8 cellular contexts compared by ENCODE assay signal in the genomic region with DNA sequence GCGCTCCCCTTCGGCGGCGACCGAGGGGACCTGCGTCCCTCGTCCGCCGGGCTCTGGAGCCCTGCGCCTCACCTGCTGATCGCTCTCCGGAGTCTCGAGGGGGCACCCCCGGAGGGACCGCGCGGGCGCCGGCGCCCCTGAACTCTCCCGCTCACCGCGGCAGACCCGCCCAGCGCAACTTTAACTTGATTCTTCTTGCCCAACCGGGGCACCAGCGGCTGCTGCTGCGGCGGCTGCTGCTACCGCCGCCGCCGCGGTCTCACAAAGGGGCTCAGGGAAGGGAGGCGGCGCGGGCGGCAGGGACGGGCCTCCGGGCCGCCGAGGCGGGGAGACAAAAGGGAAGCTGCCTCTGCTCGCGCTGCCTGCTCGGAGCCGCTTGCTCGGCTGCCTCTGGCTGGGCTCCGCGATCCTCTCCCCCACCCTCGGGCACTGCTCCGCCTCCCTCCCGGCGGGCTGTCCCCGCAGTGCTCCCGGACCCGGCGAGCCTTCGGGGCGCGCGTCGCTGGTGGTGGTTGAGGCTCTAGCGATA. TPM values are rescaled to one million over a fixed set of nuclear protein-coding genes. Genes with fewer than 3 reads are reported as not detected.
DNase-seq lines count a peak whose midpoint lies in the region; ATAC-seq and TF ChIP-seq lines count a peak whose summit lies in the region.

A gene (plus strand): TSS at position 456 of the 529 bp plus-strand sequence.

- peaks cover 21% of the 10 kb centered on the region for H3K4me1 ChIP-seq in CD8-positive, alpha-beta memory T cell (ENCODE audit: insufficient read depth, low read length)
- H3K4me1 ChIP-seq in Peyer's patch (peaks cover 0 to 26% (median 12%) of the 10 kb centered on the region in 4 donors), gastroesophageal sphincter (peaks cover 0 to 46% (median 0%) of the 10 kb centered on the region in 3 donors), neutrophil (ENCODE audit: control insufficient read depth in 1 of 2, insufficient read depth in 1 of 2, low read depth in 1 of 2, low read length in 1 of 2) (peaks cover 23 to 27% of the 10 kb centered on the region in 2 experiments), transverse colon (peaks cover 0 to 41% (median 26%) of the 10 kb centered on the region in 4 donors)

- H3K9me3 Mint-ChIP-seq in CD8-positive, alpha-beta memory T cell: no peaks in the 10 kb centered on the region

- TF ChIP-seq CTCF in Peyer's patch (IDR thresholded peaks at IDR 0.05) (no peak), gastroesophageal sphincter (IDR thresholded peaks at IDR 0.05) (no peak), neutrophil (IDR thresholded peaks at IDR 0.05) (no peak), transverse colon (IDR thresholded peaks at IDR 0.05) (no peak)

- intact Hi-C loops in transverse colon (cut with DNase I; ENCODE audit: low total_unique reads): loop anchor here (10.0 kb wide), 1 partner anchor 49 kb away; no protein-coding TSS in a partner anchor

- peak within 1 kb of the TSS; percentile 88 for H3K4me3 ChIP-seq in CD8-positive, alpha-beta memory T cell (ENCODE audit: low read length)
- H3K4me3 ChIP-seq in Peyer's patch: peak within 1 kb of the TSS; percentile 72 to 82 (median 81)
- peak within 1 kb of the TSS; percentile 78 to 91 for H3K4me3 ChIP-seq in gastroesophageal sphincter
- peak within 1 kb of the TSS; percentile 82 to 86 for H3K4me3 ChIP-seq in neutrophil (ENCODE audit: low read depth in 1 of 2, low read length in 1 of 2)
- peak within 1 kb of the TSS; percentile 83 to 88 (median 84) for H3K4me3 ChIP-seq in transverse colon

- H3K27me3 Mint-ChIP-seq in CD8-positive, alpha-beta memory T cell: peaks cover 3 to 4% of the 10 kb centered on the region in 2 donors

- TF ChIP-seq POLR2A in Peyer's patch (IDR thresholded peaks at IDR 0.05) (no peak), gastroesophageal sphincter (IDR thresholded peaks at IDR 0.05) (no peak), transverse colon (IDR thresholded peaks at IDR 0.05) (no peak)

- peaks cover 5% of the 10 kb centered on the region for H3K27me3 ChIP-seq in CD8-positive, alpha-beta memory T cell (ENCODE audit: insufficient read depth, low read length, poor library complexity, severe bottlenecking)
- H3K27me3 ChIP-seq in Peyer's patch: no peaks in the 10 kb centered on the region
- H3K27me3 ChIP-seq in gastroesophageal sphincter: no peaks in the 10 kb centered on the region
- H3K27me3 ChIP-seq in neutrophil: peaks cover 20% of the 10 kb centered on the region
- H3K27me3 ChIP-seq in transverse colon: peaks cover 7% of the 10 kb centered on the region

- TF ChIP-seq EP300 in gastroesophageal sphincter (IDR thresholded peaks at IDR 0.05) (no peak), transverse colon (IDR thresholded peaks at IDR 0.05; ENCODE audit: low read depth) (no peak)

- no peaks in the 10 kb centered on the region for H3K9me3 ChIP-seq in CD8-positive, alpha-beta memory T cell (ENCODE audit: low read length)
- H3K9me3 ChIP-seq in Peyer's patch (no peaks in the 10 kb centered on the region), gastroesophageal sphincter (no peaks in the 10 kb centered on the region), neutrophil (no peaks in the 10 kb centered on the region), transverse colon (no peaks in the 10 kb centered on the region)

- peaks cover 0 to 9% (median 0%) of the 10 kb centered on the region in 3 donors for H3K36me3 Mint-ChIP-seq in CD8-positive, alpha-beta memory T cell

- in situ Hi-C loops in transverse colon (cut with MboI; ENCODE audit: low pct_ligation_motif_present in 1 of 4, low pct_unique_long_range_greater_than_20kb in 1 of 4, low sequenced_read_pairs in 3 of 4): no loop called here

- CTCF ChIA-PET in CD8-positive, alpha-beta memory T cell (lab: Charles Lee): interaction anchor here (1.0 kb wide), 2 partner anchors 8 to 188 kb away, joined by 3 to 4 read pairs; no protein-coding TSS in a partner anchor

- H3K4me1 Mint-ChIP-seq in CD8-positive, alpha-beta memory T cell: peaks cover 28 to 46% (median 34%) of the 10 kb centered on the region in 3 donors

- peak within 1 kb of the TSS; percentile 88 to 97 (median 94) for H3K27ac Mint-ChIP-seq in CD8-positive, alpha-beta memory T cell

- WGBS in gastroesophageal sphincter (ENCODE audit: low coverage in 1 of 2), 2 donors: no CpG with 5 or more reads among the region's 64 CpGs
- WGBS in transverse colon (ENCODE audit: low coverage in 1 of 2), 2 donors: 1% methylated on average over 38 of the region's 64 CpGs; no CpG with 5 or more reads in 1 of the 2 donors

- H3K27ac ChIP-seq in CD8-positive, alpha-beta memory T cell (ENCODE audit: low read depth, low read length): peak within 1 kb of the TSS; percentile 72
- peak within 1 kb of the TSS; percentile 80 to 93 (median 90) for H3K27ac ChIP-seq in Peyer's patch
- H3K27ac ChIP-seq in gastroesophageal sphincter: peak within 1 kb of the TSS; percentile 80 to 96 (median 96)
- H3K27ac ChIP-seq in neutrophil: peak within 1 kb of the TSS; percentile 80
- peak within 1 kb of the TSS; percentile 92 to 98 (median 97) for H3K27ac ChIP-seq in transverse colon

- POLR2A ChIA-PET in CD8-positive, alpha-beta memory T cell (lab: Charles Lee): interaction anchor here (0.6 to 2.1 kb wide), 6 partner anchors 133 to 556 kb away, joined by 3 to 10 read pairs (median 4); a partner anchor contains a TSS

- no peaks in the 10 kb centered on the region for H3K36me3 ChIP-seq in CD8-positive, alpha-beta memory T cell (ENCODE audit: insufficient read depth, low read length)
- no peaks in the 10 kb centered on the region for H3K36me3 ChIP-seq in Peyer's patch
- no peaks in the 10 kb centered on the region for H3K36me3 ChIP-seq in gastroesophageal sphincter
- no peaks in the 10 kb centered on the region for H3K36me3 ChIP-seq in neutrophil
- H3K36me3 ChIP-seq in transverse colon: no peaks in the 10 kb centered on the region

- DNase-seq in CD8-positive, alpha-beta memory T cell: peak in 3 of 5 donors; percentile 51 to 74 (median 51)
- DNase-seq in Peyer's patch (peak; percentile 49 to 80 (median 78)), transverse colon (peak; percentile 68)
- DNase-seq in activated naive CD4-positive, alpha-beta T cell treated with Interleukin-2 at 50 U/mL for 16 hours: peak; percentile 63

- peak within 1 kb of the TSS; percentile 93 to 97 (median 96) for H3K4me3 Mint-ChIP-seq in CD8-positive, alpha-beta memory T cell

- ATAC-seq in GM19372 (IDR thresholded peaks at IDR 0.05; ENCODE audit: low read depth, unreplicated experiment): peak; percentile 40
- peak; percentile 42 for ATAC-seq in HG03460 (IDR thresholded peaks at IDR 0.05; ENCODE audit: unreplicated experiment)
- ATAC-seq in gastroesophageal sphincter: peak; percentile 34

RNA-seq across cellular contexts. Expression of the gene that starts here (rescaled TPM):
- total RNA-seq in CD8-positive, alpha-beta memory T cell: 1 to 10 TPM; 3.8 to 4.4 TPM
- polyA plus RNA-seq in CD8-positive, alpha-beta memory T cell: 1.3 TPM
- total RNA-seq in Peyer's patch (10 to 100 TPM in 3 of 4 donors, 1 to 10 TPM in 1; 8.4 to 17.8 (median 12.7) TPM), gastroesophageal sphincter (10 to 100 TPM; 47.4 to 93.1 (median 60.6) TPM), transverse colon (10 to 100 TPM; 17.2 to 35.5 (median 25.6) TPM)

Comparison
In these comparisons a context has a peak if more than half of its experiments do, and no peak if none do; other contexts are left out.
1. Peak in every context shown above with its lines: DNase-seq, ATAC-seq, H3K4me3 ChIP-seq and H3K27ac ChIP-seq.